Comparison of ENCODE assay signal across 21 cellular contexts in genomic region chr4:5469151-5469775, GRCh38.
"Had no signal": no experiment of that assay in that cellular context is flagged by ENCODE, and none has a peak within 500 bp of the region (broad histone marks: within the 10 kb centered on the region; RNA-seq: fewer than 3 reads in every experiment).

No MANE protein-coding gene starts in this region.

- H3K79me2 ChIP-seq: hepatocyte had no signal

- H3K4me1 Mint-ChIP-seq: activated B cell treated with CpG ODN at 0.5 μM for 24 hours; activated CD4-positive, alpha-beta T cell treated with anti-CD3 and anti-CD28 coated beads for 36 hours; activated naive CD8-positive, alpha-beta T cell treated with anti-CD3 and anti-CD28 coated beads, Interleukin-2, amount 50 U/mL, for 24 hours had no signal

- H3K27me3 Mint-ChIP-seq: activated B cell treated with CpG ODN at 0.5 μM for 24 hours; activated CD4-positive, alpha-beta T cell treated with anti-CD3 and anti-CD28 coated beads for 36 hours; activated naive CD8-positive, alpha-beta T cell treated with anti-CD3 and anti-CD28 coated beads, Interleukin-2, amount 50 U/mL, for 24 hours; dendritic cell treated with granulocyte-macrophage colony-stimulating factor and Interleukin-4, amounts not matched to agents 40 ng/mL and 50 ng/mL, for 4 days had no signal

- H3K36me3 ChIP-seq: sigmoid colon, upper lobe of left lung had no signal

- H3K27ac Mint-ChIP-seq: activated B cell treated with CpG ODN at 0.5 μM for 24 hours; activated CD4-positive, alpha-beta T cell treated with anti-CD3 and anti-CD28 coated beads for 36 hours; activated naive CD8-positive, alpha-beta T cell treated with anti-CD3 and anti-CD28 coated beads, Interleukin-2, amount 50 U/mL, for 24 hours; activated T-cell treated with anti-CD3 and anti-CD28 coated beads, Interleukin-2, amount 50 U/mL, for 72 hours; dendritic cell treated with granulocyte-macrophage colony-stimulating factor and Interleukin-4, amounts not matched to agents 40 ng/mL and 50 ng/mL, for 4 days; nephron; T-helper 1 cell treated with Interleukin-12 subunit alpha and Interleukin-12 subunit beta and Interleukin-4 antibody, amounts not matched to agents 30 μg/mL and 1 μg/mL, for 36 hours had no signal

- H3K27me3 ChIP-seq: hepatocyte, sigmoid colon, upper lobe of left lung had no signal

- H3K4me3 ChIP-seq: hepatocyte, sigmoid colon, smooth muscle cell, upper lobe of left lung had no signal

- H3K9me3 ChIP-seq: sigmoid colon, upper lobe of left lung had no signal

- H3K27ac ChIP-seq: hepatocyte, sigmoid colon, upper lobe of left lung had no signal

- H2AFZ ChIP-seq: hepatocyte had no signal

- H3K4me2 ChIP-seq: hepatocyte, smooth muscle cell had no signal

- H3K9me3 Mint-ChIP-seq: activated B cell treated with CpG ODN at 0.5 μM for 24 hours; activated naive CD8-positive, alpha-beta T cell treated with anti-CD3 and anti-CD28 coated beads, Interleukin-2, amount 50 U/mL, for 24 hours; activated T-cell treated with anti-CD3 and anti-CD28 coated beads, Interleukin-2, amount 50 U/mL, for 72 hours; dendritic cell treated with granulocyte-macrophage colony-stimulating factor and Interleukin-4, amounts not matched to agents 40 ng/mL and 50 ng/mL, for 4 days; nephron; T-helper 1 cell treated with Interleukin-12 subunit alpha and Interleukin-12 subunit beta and Interleukin-4 antibody, amounts not matched to agents 30 μg/mL and 1 μg/mL, for 36 hours had no signal

- ATAC-seq: activated CD4-positive, alpha-beta T cell treated with anti-CD3 and anti-CD28 coated beads for 36 hours; activated naive CD8-positive, alpha-beta T cell treated with anti-CD3 and anti-CD28 coated beads, Interleukin-2, amount 50 U/mL, for 24 hours; activated T-cell treated with anti-CD3 and anti-CD28 coated beads, Interleukin-2, amount 50 U/mL, for 72 hours; left ventricle myocardium superior; stimulated activated naive CD8-positive, alpha-beta T cell treated with anti-CD3 and anti-CD28 coated beads, Interleukin-15, Interleukin-2, amounts not matched to agents 100 U/mL and 50 U/mL, for 24 hours had no signal

- H3K4me3 Mint-ChIP-seq: activated B cell treated with CpG ODN at 0.5 μM for 24 hours; activated CD4-positive, alpha-beta T cell treated with anti-CD3 and anti-CD28 coated beads for 36 hours; activated naive CD8-positive, alpha-beta T cell treated with anti-CD3 and anti-CD28 coated beads, Interleukin-2, amount 50 U/mL, for 24 hours; activated T-cell treated with anti-CD3 and anti-CD28 coated beads, Interleukin-2, amount 50 U/mL, for 72 hours; dendritic cell treated with granulocyte-macrophage colony-stimulating factor and Interleukin-4, amounts not matched to agents 40 ng/mL and 50 ng/mL, for 4 days; nephron; T-helper 1 cell treated with Interleukin-12 subunit alpha and Interleukin-12 subunit beta and Interleukin-4 antibody, amounts not matched to agents 30 μg/mL and 1 μg/mL, for 36 hours had no signal

- H3K4me1 ChIP-seq: sigmoid colon, upper lobe of left lung had no signal

- DNase-seq: activated B cell treated with CpG ODN at 0.5 μM for 24 hours; activated CD4-positive, alpha-beta T cell treated with anti-CD3 and anti-CD28 coated beads for 36 hours; activated CD4-positive, alpha-beta T cell treated with anti-CD3 and anti-CD28 coated beads, Interleukin-2, amount 50 U/mL, for 48 hours; activated effector memory CD4-positive, alpha-beta T cell treated with Interleukin-2 at 50 U/mL for 16 hours; activated naive CD4-positive, alpha-beta T cell treated with anti-CD3 and anti-CD28 coated beads, Interleukin-2, amount 50 U/mL, for 16 hours; activated naive CD8-positive, alpha-beta T cell treated with anti-CD3 and anti-CD28 coated beads, Interleukin-2, amount 50 U/mL, for 24 hours; activated T-cell treated with anti-CD3 and anti-CD28 coated beads, Interleukin-2, amount 50 U/mL, for 72 hours; effector CD4-positive, alpha-beta T cell; erythroblast; foreskin fibroblast; left ventricle myocardium superior; sigmoid colon; stimulated activated CD4-positive, alpha-beta T cell treated with anti-CD3 and anti-CD28 coated beads, Interleukin-4, amount 100 ng/mL, for 1 hour; stimulated activated naive CD8-positive, alpha-beta T cell treated with anti-CD3 and anti-CD28 coated beads, Interleukin-15, Interleukin-2, amounts not matched to agents 100 U/mL and 50 U/mL, for 24 hours; T1000; upper lobe of left lung had no signal
